8 cellular contexts compared by ENCODE assay signal in the genomic region with DNA sequence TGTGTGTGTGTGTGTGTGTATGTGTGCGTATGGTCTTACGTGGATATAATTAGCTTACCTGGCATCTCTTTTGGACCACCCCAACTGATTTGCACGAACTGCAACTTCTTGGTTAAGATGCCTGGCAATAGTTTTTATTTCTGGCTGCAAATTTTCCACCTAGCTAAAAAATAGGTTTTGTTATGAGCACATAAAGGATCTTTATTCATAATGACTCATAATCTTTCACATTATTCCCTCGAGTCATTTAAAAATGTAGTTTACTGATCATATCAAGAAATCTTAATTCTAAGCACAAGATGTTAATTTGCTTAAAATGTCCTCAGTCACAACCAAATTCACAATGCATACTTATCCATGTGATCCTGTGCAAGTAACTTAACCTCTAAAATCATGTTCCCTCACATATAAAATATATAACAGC. TPM values are rescaled to one million over a fixed set of nuclear protein-coding genes. Genes with fewer than 3 reads are reported as not detected.
A peak's percentile ranks its signal among the peaks of the same experiment; 100 is the strongest.
DNase-seq lines count a peak whose midpoint lies in the region; ATAC-seq and TF ChIP-seq lines count a peak whose summit lies in the region.

No MANE protein-coding gene starts in this region.

- peak overlapping the region; percentile 81 for H3K27ac ChIP-seq in SJCRH30

- H3K4me3 ChIP-seq in GM12875 (ENCODE audit: low read depth, low read length) (peak overlapping the region; percentile 67), SJCRH30 (peak overlapping the region; percentile 87), epithelial cell of esophagus (ENCODE audit: low read length) (peak overlapping the region; percentile 77)

- peaks cover 5% of the 10 kb centered on the region; the same call in 1 of the 2 replicates for H3K4me1 ChIP-seq in SJCRH30

- H3K36me3 ChIP-seq in SJCRH30 = peaks cover 3% of the 10 kb centered on the region; the same call in 1 of the 2 replicates

- no peaks in the 10 kb centered on the region for H3K27me3 ChIP-seq in SJCRH30

- no peaks in the 10 kb centered on the region for H3K9me3 ChIP-seq in SJCRH30 (replicated peaks)

- ATAC-seq in HG03175 (IDR thresholded peaks at IDR 0.05; ENCODE audit: unreplicated experiment) (no peak), HG02763 (IDR thresholded peaks at IDR 0.05; ENCODE audit: unreplicated experiment) (no peak)

- DNase-seq in SJCRH30 (no peak), epithelial cell of esophagus (ENCODE audit: low read depth) (peak; percentile 38), pons (ENCODE audit: low spot score) (peak; percentile 24), SIG-M5 (lab: John Stamatoyannopoulos, UW) (no peak), DMS 273 treated with DMSO at 0.1 percent for 48 hours (lab: John Stamatoyannopoulos, UW) (no peak)

- no peak for TF ChIP-seq CTCF in GM12875 (IDR thresholded peaks at IDR 0.05; ENCODE audit: borderline replicate concordance, insufficient read depth, low read depth, low read length)
- TF ChIP-seq CTCF in epithelial cell of esophagus (IDR thresholded peaks at IDR 0.05; ENCODE audit: insufficient read depth, low read depth, low read length, missing control alignments) = no peak

RNA-seq across cellular contexts. Expression of a gene that starts 1.5 kb away (rescaled TPM):
- total RNA-seq in SJCRH30 (2014; rRNA removed; shearing (Covaris generic)) = 25.8 and 28.4 TPM in 2 replicates

Comparison
In these comparisons a context has a peak if more than half of its experiments do, and no peak if none do; other contexts are left out.
1. DNase-seq: peak in epithelial cell of esophagus (single experiment) and pons (single experiment); none in SJCRH30 (0 of 2), SIG-M5 (single experiment) and DMS 273 treated with DMSO at 0.1 percent for 48 hours (single experiment).
2. Peak in every context shown above with its lines, with median percentiles within 50 percentile points of each other: H3K4me3 ChIP-seq.